ENCODE assay signal across 7 cellular contexts in genomic region chr20:59455392-59456341, GRCh38.
A peak's percentile ranks its signal among the peaks of the same experiment; 100 is the strongest.
DNase-seq lines count a peak whose midpoint lies in the region; ATAC-seq and TF ChIP-seq lines count a peak whose summit lies in the region.

No MANE protein-coding gene starts in this region.

- 40 to 65% methylated on average over 4 to 7 of the region's 8 CpGs for WGBS in endodermal cell (ENCODE audit: insufficient coverage in 1 of 2, insufficient read length in 1 of 2), 2 experiments

- peaks cover 8% of the 10 kb centered on the region for H3K4me1 ChIP-seq in endodermal cell (ENCODE audit: control insufficient read depth, insufficient read depth, low read length)
- H3K4me1 ChIP-seq in mucosa of descending colon (ENCODE audit: low read depth): no peaks in the 10 kb centered on the region

- H3K27ac ChIP-seq in endodermal cell (ENCODE audit: low read depth, low read length): no peak overlapping the region

- peak; percentile 36 for ATAC-seq in mucosa of descending colon
- no peak for ATAC-seq in GM21737 (IDR thresholded peaks at IDR 0.05; ENCODE audit: unreplicated experiment)
- ATAC-seq in GM21381 (IDR thresholded peaks at IDR 0.05; ENCODE audit: unreplicated experiment): no peak
- no peak for ATAC-seq in HG02885 (IDR thresholded peaks at IDR 0.05; ENCODE audit: poor library complexity, unreplicated experiment)

- DNase-seq in GM10266 (ENCODE audit: extremely low spot score): no peak
- DNase-seq in NCI-H446 (lab: John Stamatoyannopoulos, UW): peak; percentile 54 to 65
- DNase-seq in endodermal cell: peak; percentile 67
- peak in 1 of 3 donors; percentile 27 for DNase-seq in mucosa of descending colon

- H3K9me3 Mint-ChIP-seq in endodermal cell: no peaks in the 10 kb centered on the region

- H3K9me3 ChIP-seq in endodermal cell (ENCODE audit: control insufficient read depth, low read length) (no peaks in the 10 kb centered on the region), mucosa of descending colon (no peaks in the 10 kb centered on the region)

- H3K4me3 ChIP-seq in endodermal cell (ENCODE audit: low read length) (no peak overlapping the region), mucosa of descending colon (no peak overlapping the region)

- H3K36me3 ChIP-seq in endodermal cell (ENCODE audit: control insufficient read depth, insufficient read depth, low read length) (no peaks in the 10 kb centered on the region), mucosa of descending colon (ENCODE audit: low read depth) (no peaks in the 10 kb centered on the region)

- no peaks in the 10 kb centered on the region for H3K27me3 ChIP-seq in endodermal cell (ENCODE audit: control insufficient read depth, insufficient read depth, low read length, poor library complexity, severe bottlenecking)

- H3K4me3 Mint-ChIP-seq in endodermal cell: no peak overlapping the region

- intact Hi-C loops in mucosa of descending colon (cut with DNase I, micrococcal nuclease): loop anchor here in 1 of 2 donors (10.0 kb wide), 1 partner anchor 371 kb away; no protein-coding TSS in a partner anchor

- TF ChIP-seq CTCF in GM10266 (IDR thresholded peaks at IDR 0.05; ENCODE audit: control insufficient read depth, insufficient read depth, low read depth, missing control alignments) (peak; percentile 37), endodermal cell (conservative IDR thresholded peaks at IDR 0.05) (peak; percentile 85), mucosa of descending colon (IDR thresholded peaks at IDR 0.05) (no peak)

- peaks cover 15% of the 10 kb centered on the region for H3K27me3 Mint-ChIP-seq in endodermal cell (ENCODE audit: insufficient read depth)

- H3K4me1 Mint-ChIP-seq in endodermal cell: peaks cover 7% of the 10 kb centered on the region

- H3K36me3 Mint-ChIP-seq in endodermal cell (ENCODE audit: low read depth): no peaks in the 10 kb centered on the region

- H3K9ac ChIP-seq in endodermal cell (ENCODE audit: extremely low read depth, low read length, poor library complexity, severe bottlenecking): no peak overlapping the region

- no peak overlapping the region for H3K27ac Mint-ChIP-seq in endodermal cell
